ENCODE assay signal across 16 cellular contexts in genomic region chr2:65661980-65662653, GRCh38.
DNase-seq lines count a peak whose midpoint lies in the region; TF ChIP-seq lines count a peak whose summit lies in the region.
"Had no signal": no experiment of that assay in that cellular context is flagged by ENCODE, and none has a peak within 500 bp of the region (broad histone marks: within the 10 kb centered on the region; RNA-seq: fewer than 3 reads in every experiment).

No MANE protein-coding gene starts in this region.

- H3K27me3 Mint-ChIP-seq in nephron progenitor cell (ENCODE audit: low read depth, poor library complexity), result peaks cover 15% of the 10 kb centered on the region
- no peaks in the 10 kb centered on the region for H3K27me3 Mint-ChIP-seq in activated T-helper 2 cell treated with anti-CD3 and anti-CD28 coated beads, Interferon-gamma antibody, Interleukin-2, Interleukin-4, amounts not matched to agents 10 μg/mL and 5 μg/mL and 100 μg/mL, durations not matched to agents 14 hours and 24 hours and 36 hours (ENCODE audit: low read depth)

- CTCF ChIA-PET in A673 (lab: Charles Lee), result no interaction called here

- H3K9me3 ChIP-seq in A673 (ENCODE audit: low read depth, low read length, poor library complexity, severe bottlenecking) (no peaks in the 10 kb centered on the region), colonic mucosa (no peaks in the 10 kb centered on the region), Peyer's patch (no peaks in the 10 kb centered on the region)
- H3K9me3 ChIP-seq: thyroid gland had no signal

- no TSS peak for BruUV-seq in A673 (replicated peaks; lab: Mats Ljungman, UMichigan)

- no peak overlapping the region for H3K9ac ChIP-seq in colonic mucosa (ENCODE audit: low read depth in 2 of 2, low read length in 2 of 2)

- no peak overlapping the region for H3K4me3 Mint-ChIP-seq in nephron progenitor cell
- H3K4me3 Mint-ChIP-seq in activated T-helper 2 cell treated with anti-CD3 and anti-CD28 coated beads, Interferon-gamma antibody, Interleukin-2, Interleukin-4, amounts not matched to agents 10 μg/mL and 5 μg/mL and 100 μg/mL, durations not matched to agents 14 hours and 24 hours and 36 hours (ENCODE audit: low read depth), result no peak overlapping the region
- H3K4me3 Mint-ChIP-seq: activated naive CD4-positive, alpha-beta T cell treated with anti-CD3 and anti-CD28 coated beads, Interleukin-2, amount 10 ng/mL, durations not matched to agents 7 days and 5 days; natural killer cell treated with Interleukin-12 subunit alpha and Interleukin-12 subunit beta and Interleukin-15 and Interleukin-18, amount 100 ng/mL, for 72 hours had no signal

- H3K27ac ChIP-seq in A673 (ENCODE audit: low read depth, low read length, poor library complexity, severe bottlenecking) (peak overlapping the region; percentile 94), colonic mucosa (peak overlapping the region; percentile 28), Peyer's patch (peak overlapping the region in 1 of 4 donors; percentile 25)
- H3K27ac ChIP-seq: RWPE1, thyroid gland had no signal

- no peak for TF ChIP-seq CTCF in A673 (conservative IDR thresholded peaks at IDR 0.05; ENCODE audit: low read depth, low read length)
- no peak for TF ChIP-seq CTCF in colonic mucosa (IDR thresholded peaks at IDR 0.05)
- TF ChIP-seq CTCF in nephron progenitor cell (IDR thresholded peaks at IDR 0.05), result no peak
- TF ChIP-seq CTCF in Peyer's patch (IDR thresholded peaks at IDR 0.05), result no peak

- peaks cover 23% of the 10 kb centered on the region for H3K9me3 Mint-ChIP-seq in nephron progenitor cell
- peaks cover 4% of the 10 kb centered on the region for H3K9me3 Mint-ChIP-seq in activated T-helper 2 cell treated with anti-CD3 and anti-CD28 coated beads, Interferon-gamma antibody, Interleukin-2, Interleukin-4, amounts not matched to agents 10 μg/mL and 5 μg/mL and 100 μg/mL, durations not matched to agents 14 hours and 24 hours and 36 hours
- H3K9me3 Mint-ChIP-seq: activated naive CD4-positive, alpha-beta T cell treated with anti-CD3 and anti-CD28 coated beads, Interleukin-2, amount 10 ng/mL, durations not matched to agents 7 days and 5 days; natural killer cell treated with Interleukin-12 subunit alpha and Interleukin-12 subunit beta and Interleukin-15 and Interleukin-18, amount 100 ng/mL, for 72 hours had no signal

- no peak overlapping the region for H3K27ac Mint-ChIP-seq in nephron progenitor cell
- no peak overlapping the region for H3K27ac Mint-ChIP-seq in activated T-helper 2 cell treated with anti-CD3 and anti-CD28 coated beads, Interferon-gamma antibody, Interleukin-2, Interleukin-4, amounts not matched to agents 10 μg/mL and 5 μg/mL and 100 μg/mL, durations not matched to agents 14 hours and 24 hours and 36 hours
- H3K27ac Mint-ChIP-seq: activated naive CD4-positive, alpha-beta T cell treated with anti-CD3 and anti-CD28 coated beads, Interleukin-2, amount 10 ng/mL, durations not matched to agents 7 days and 5 days; natural killer cell treated with Interleukin-12 subunit alpha and Interleukin-12 subunit beta and Interleukin-15 and Interleukin-18, amount 100 ng/mL, for 72 hours had no signal

- H3K36me3 Mint-ChIP-seq in nephron progenitor cell (ENCODE audit: low read depth), result peaks cover 8% of the 10 kb centered on the region
- H3K36me3 Mint-ChIP-seq in activated T-helper 2 cell treated with anti-CD3 and anti-CD28 coated beads, Interferon-gamma antibody, Interleukin-2, Interleukin-4, amounts not matched to agents 10 μg/mL and 5 μg/mL and 100 μg/mL, durations not matched to agents 14 hours and 24 hours and 36 hours (ENCODE audit: low read depth), result no peaks in the 10 kb centered on the region
- H3K36me3 Mint-ChIP-seq: activated naive CD4-positive, alpha-beta T cell treated with anti-CD3 and anti-CD28 coated beads, Interleukin-2, amount 10 ng/mL, durations not matched to agents 7 days and 5 days; natural killer cell treated with Interleukin-12 subunit alpha and Interleukin-12 subunit beta and Interleukin-15 and Interleukin-18, amount 100 ng/mL, for 72 hours had no signal

- H3K4me3 ChIP-seq in A673 (ENCODE audit: low read depth, low read length, poor library complexity, severe bottlenecking) (peak overlapping the region; percentile 29), colonic mucosa (no peak overlapping the region), Peyer's patch (no peak overlapping the region)
- H3K4me3 ChIP-seq: thyroid gland had no signal

- H3K4me1 Mint-ChIP-seq in nephron progenitor cell, result peaks cover 80% of the 10 kb centered on the region
- peaks cover 12% of the 10 kb centered on the region for H3K4me1 Mint-ChIP-seq in activated T-helper 2 cell treated with anti-CD3 and anti-CD28 coated beads, Interferon-gamma antibody, Interleukin-2, Interleukin-4, amounts not matched to agents 10 μg/mL and 5 μg/mL and 100 μg/mL, durations not matched to agents 14 hours and 24 hours and 36 hours (ENCODE audit: low read depth)
- H3K4me1 Mint-ChIP-seq: activated naive CD4-positive, alpha-beta T cell treated with anti-CD3 and anti-CD28 coated beads, Interleukin-2, amount 10 ng/mL, durations not matched to agents 7 days and 5 days had no signal

- peak; percentile 97 for DNase-seq in A673 (ENCODE audit: low spot score)
- DNase-seq in LHCN-M2 (ENCODE audit: low read depth), result peak; percentile 18
- DNase-seq in colonic mucosa, result no peak
- peak; percentile 9 for DNase-seq in nephron progenitor cell
- no peak for DNase-seq in activated effector memory CD4-positive, alpha-beta T cell treated with Interleukin-2 at 50 U/mL for 16 hours
- DNase-seq in Peyer's patch, result no peak
- no peak for DNase-seq in activated T-cell treated with anti-CD3 and anti-CD28 coated beads, Interleukin-2, amount 50 U/mL, for 1 hour
- DNase-seq in activated T-helper 2 cell treated with anti-CD3 and anti-CD28 coated beads, Interferon-gamma antibody, Interleukin-2, Interleukin-4, amounts not matched to agents 10 μg/mL and 5 μg/mL and 100 μg/mL, durations not matched to agents 14 hours and 24 hours and 36 hours (ENCODE audit: low spot score), result no peak
- DNase-seq: activated naive CD4-positive, alpha-beta T cell treated with anti-CD3 and anti-CD28 coated beads, Interleukin-2, amount 10 ng/mL, durations not matched to agents 7 days and 5 days; DND-41; H7; NCI-H2227 treated with DMSO at 0.1 percent for 48 hours; T-helper 9 cell; thyroid gland had no signal

- POLR2A ChIA-PET in A673 (lab: Charles Lee; ENCODE audit: low non-redundant PET), result no interaction called here

- no peak for TF ChIP-seq POLR2A in Peyer's patch (IDR thresholded peaks at IDR 0.05)

- H3K4me1 ChIP-seq in A673 (ENCODE audit: insufficient read depth, low read length, poor library complexity, severe bottlenecking) (peaks cover 59% of the 10 kb centered on the region), colonic mucosa (peaks cover 8% of the 10 kb centered on the region), Peyer's patch (peaks cover 0 to 21% (median 0%) of the 10 kb centered on the region in 4 donors)
- H3K4me1 ChIP-seq: thyroid gland had no signal

- intact Hi-C loops in A673 (cut with micrococcal nuclease; ENCODE audit: unreplicated experiment), result loop anchor here (2.0 kb wide), 1 partner anchor 85 kb away; no protein-coding TSS in a partner anchor
- intact Hi-C loops in colonic mucosa (cut with DNase I), result no loop called here
- intact Hi-C loops in activated T-helper 2 cell treated with anti-CD3 and anti-CD28 coated beads, Interferon-gamma antibody, Interleukin-2, Interleukin-4, amounts not matched to agents 10 μg/mL and 5 μg/mL and 100 μg/mL, durations not matched to agents 14 hours and 24 hours and 36 hours (cut with micrococcal nuclease), result no loop called here

- H3K36me3 ChIP-seq in A673 (ENCODE audit: insufficient read depth, low read length, poor library complexity, severe bottlenecking) (no peaks in the 10 kb centered on the region), colonic mucosa (no peaks in the 10 kb centered on the region), Peyer's patch (no peaks in the 10 kb centered on the region)
- H3K36me3 ChIP-seq: thyroid gland had no signal

- H3K27me3 ChIP-seq in A673 (replicated peaks; ENCODE audit: insufficient read depth, low read depth, low read length, poor library complexity), result no peaks in the 10 kb centered on the region
- H3K27me3 ChIP-seq in colonic mucosa, result no peaks in the 10 kb centered on the region
- no peaks in the 10 kb centered on the region for H3K27me3 ChIP-seq in Peyer's patch
- H3K27me3 ChIP-seq: thyroid gland had no signal

Comparison
In these comparisons a context has a peak if more than half of its experiments do, and no peak if none do; other contexts are left out.
1. DNase-seq: peak in A673 (single experiment), LHCN-M2 (single experiment) and nephron progenitor cell (single experiment); none in colonic mucosa (single experiment), activated effector memory CD4-positive, alpha-beta T cell treated with Interleukin-2 at 50 U/mL for 16 hours (single experiment), Peyer's patch (0 of 3), activated T-cell treated with anti-CD3 and anti-CD28 coated beads, Interleukin-2, amount 50 U/mL, for 1 hour (single experiment) and activated T-helper 2 cell treated with anti-CD3 and anti-CD28 coated beads, Interferon-gamma antibody, Interleukin-2, Interleukin-4, amounts not matched to agents 10 μg/mL and 5 μg/mL and 100 μg/mL, durations not matched to agents 14 hours and 24 hours and 36 hours (single experiment).